14 cellular contexts compared by ENCODE assay signal in the genomic region with DNA sequence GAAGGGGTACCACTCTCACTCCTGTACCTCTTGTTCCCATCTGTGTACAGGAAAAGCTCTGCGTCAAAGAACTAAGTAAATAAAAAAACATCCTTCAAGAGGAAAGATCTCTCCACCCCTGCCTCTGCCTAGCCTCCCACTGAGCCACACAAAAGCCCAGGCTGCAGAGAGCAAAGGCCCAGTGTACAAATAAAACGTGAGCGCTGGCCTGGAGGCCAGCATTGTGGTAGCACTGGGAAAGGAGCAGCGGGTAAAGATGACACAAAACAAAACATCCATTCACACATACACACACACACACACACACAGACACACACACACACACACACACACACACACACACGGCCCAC. TPM values are rescaled to one million over a fixed set of nuclear protein-coding genes. Genes with fewer than 3 reads are reported as not detected.
DNase-seq lines count a peak whose midpoint lies in the region; TF ChIP-seq lines count a peak whose summit lies in the region.
"Had no signal": no experiment of that assay in that cellular context is flagged by ENCODE, and none has a peak within 500 bp of the region (broad histone marks: within the 10 kb centered on the region; RNA-seq: fewer than 3 reads in every experiment).

No MANE protein-coding gene starts in this region.

- H3K4me1 ChIP-seq in trophoblast cell (ENCODE audit: control insufficient read depth in 1 of 2, insufficient read depth in 2 of 2, low read length in 2 of 2) (peaks cover 17% of the 10 kb centered on the region in 2 experiments), spleen (peaks cover 32 to 100% (median 90%) of the 10 kb centered on the region in 6 donors)

- DNase-seq in NCI-H1092 treated with DMSO at 0.1 percent for 48 hours (lab: John Stamatoyannopoulos, UW) (peak; percentile 18), NCI-H1092 (lab: John Stamatoyannopoulos, UW) (no peak), HFFc6 (no peak), brain microvascular endothelial cell (no peak), trophoblast cell (no peak), DMS153 treated with DMSO at 0.1 percent for 48 hours (lab: John Stamatoyannopoulos, UW; ENCODE audit: unreplicated experiment) (no peak), NCI-H526 (lab: John Stamatoyannopoulos, UW) (no peak), spleen (no peak)
- DNase-seq: activated CD4-positive, CD25-positive, alpha-beta regulatory T cell treated with anti-CD3 and anti-CD28 coated beads, Interleukin-2, amount 50 U/mL, for 72 hours; amniotic stem cell; Karpas-422; NCI-H226 had no signal

- H3K4me3 ChIP-seq in brain microvascular endothelial cell (ENCODE audit: low read depth, low read length) (no peak overlapping the region), trophoblast cell (ENCODE audit: low read depth, low read length) (no peak overlapping the region), spleen (no peak overlapping the region)
- H3K4me3 ChIP-seq: smooth muscle cell had no signal

- peaks cover 100% of the 10 kb centered on the region for H3K4me1 Mint-ChIP-seq in HFFc6 (ENCODE audit: low read depth)

- no CpG with 5 or more reads among the region's 5 CpGs for WGBS in trophoblast cell (ENCODE audit: extremely low coverage, insufficient coverage, insufficient read length)
- 79 to 87% (median 85%) methylated on average over 5 of the region's 5 CpGs for WGBS in spleen, 5 donors

- peaks cover 67% of the 10 kb centered on the region for H3K36me3 Mint-ChIP-seq in HFFc6 (ENCODE audit: low read depth)

- H3K9ac ChIP-seq in trophoblast cell (ENCODE audit: low read length), result no peak overlapping the region

- H2AK5ac ChIP-seq in trophoblast cell (ENCODE audit: low read length), result no peak overlapping the region

- H3K79me2 ChIP-seq in trophoblast cell (ENCODE audit: control insufficient read depth, insufficient read depth, low read length, poor library complexity), result peaks cover 38% of the 10 kb centered on the region

- no peak for TF ChIP-seq POLR2A in spleen (IDR thresholded peaks at IDR 0.05)

- no peak overlapping the region for H2BK5ac ChIP-seq in trophoblast cell (ENCODE audit: low read depth, low read length, poor library complexity)

- H3K4me3 Mint-ChIP-seq in HFFc6, result no peak overlapping the region

- no peak overlapping the region for H4K12ac ChIP-seq in trophoblast cell (ENCODE audit: low read depth, low read length)

- H3K9me3 ChIP-seq in trophoblast cell (ENCODE audit: insufficient read depth, low read depth, low read length), result no peaks in the 10 kb centered on the region
- no peaks in the 10 kb centered on the region for H3K9me3 ChIP-seq in spleen

- no peak overlapping the region for H2BK12ac ChIP-seq in trophoblast cell (ENCODE audit: low read length)

- H2BK120ac ChIP-seq in trophoblast cell (ENCODE audit: insufficient read depth, low read length, poor library complexity), result no peak overlapping the region

- no peak overlapping the region for H3K4me2 ChIP-seq in trophoblast cell (ENCODE audit: low read length)
- H3K4me2 ChIP-seq: smooth muscle cell had no signal

- no peak overlapping the region for H3K23ac ChIP-seq in trophoblast cell (ENCODE audit: low read length)

- H3K27ac ChIP-seq in brain microvascular endothelial cell, result peak overlapping the region; percentile 26
- no peak overlapping the region for H3K27ac ChIP-seq in trophoblast cell (ENCODE audit: low read depth, low read length)
- H3K27ac ChIP-seq in spleen, result peak overlapping the region in 1 of 8 donors; percentile 83
- H3K27ac ChIP-seq: 22Rv1 had no signal

- H3K18ac ChIP-seq in trophoblast cell (ENCODE audit: low read length), result no peak overlapping the region

- in situ Hi-C loops in brain microvascular endothelial cell (cut with HindIII; ENCODE audit: low pct_ligation_motif_present, low sequenced_read_pairs), result no loop called here

- H3K27me3 ChIP-seq in brain microvascular endothelial cell (replicated peaks), result no peaks in the 10 kb centered on the region
- no peaks in the 10 kb centered on the region for H3K27me3 ChIP-seq in trophoblast cell (ENCODE audit: insufficient read depth, low read length)
- no peaks in the 10 kb centered on the region for H3K27me3 ChIP-seq in spleen (replicated peaks in 1 of 7)

- peak overlapping the region; percentile 79 for H3K27ac Mint-ChIP-seq in HFFc6

- H2AFZ ChIP-seq in trophoblast cell (ENCODE audit: insufficient read depth, low read length, poor library complexity), result no peak overlapping the region

- H4K91ac ChIP-seq in trophoblast cell (ENCODE audit: low read depth, low read length), result no peak overlapping the region

- intact Hi-C loops in spleen (cut with DNase I; ENCODE audit: low total_unique reads), result no loop called here

- no peaks in the 10 kb centered on the region for H3K79me1 ChIP-seq in trophoblast cell (ENCODE audit: low read length)

- TF ChIP-seq CTCF in HFFc6 (IDR thresholded peaks at IDR 0.05) (no peak), brain microvascular endothelial cell (IDR thresholded peaks at IDR 0.05; ENCODE audit: low read depth, low read length, missing control alignments) (no peak), spleen (IDR thresholded peaks at IDR 0.05 in 8 of 11, conservative IDR thresholded peaks at IDR 0.05 in 3 of 11) (no peak)

- H3K27me3 Mint-ChIP-seq in HFFc6 (ENCODE audit: insufficient read depth), result peaks cover 12% of the 10 kb centered on the region

- H3K4ac ChIP-seq in trophoblast cell (ENCODE audit: low read depth, low read length), result peak overlapping the region; percentile 0

- H3K9me3 Mint-ChIP-seq in HFFc6, result no peaks in the 10 kb centered on the region

- H3K36me3 ChIP-seq in brain microvascular endothelial cell (replicated peaks), result peaks cover 82% of the 10 kb centered on the region
- H3K36me3 ChIP-seq in trophoblast cell (ENCODE audit: control insufficient read depth in 1 of 2, insufficient read depth in 2 of 2, low read length in 2 of 2), result peaks cover 78 to 81% of the 10 kb centered on the region in 2 experiments
- peaks cover 2 to 100% (median 69%) of the 10 kb centered on the region in 6 donors for H3K36me3 ChIP-seq in spleen

- no peak overlapping the region for H3K14ac ChIP-seq in trophoblast cell (ENCODE audit: low read length)

- no peak overlapping the region for H4K8ac ChIP-seq in trophoblast cell (ENCODE audit: low read depth, low read length)

RNA-seq across cellular contexts. Expression of gene WDR1, which starts 13.6 kb away (rescaled TPM):
- 100 to 1,000 TPM; 720 to 838 (median 782) TPM for total RNA-seq in HFFc6 (2021; fragmentation: NEBNext Ultra II Directional; extraction: Animal tissue kit (Norgen Biotek cat#: 25700))
- 349 and 360 TPM in 2 replicates for polyA plus RNA-seq in trophoblast cell (2013)
- total RNA-seq in spleen, result 100 to 1,000 TPM; 124 to 377 (median 192) TPM
- 100 to 1,000 TPM in 1 of 3 donors, 10 to 100 TPM in 2; 56.6 to 105 (median 84.0) TPM for polyA plus RNA-seq in spleen
